Comparison of ENCODE assay signal across 8 cellular contexts in genomic region chr13:33057019-33057785, GRCh38. TPM values are rescaled to one million over a fixed set of nuclear protein-coding genes. Genes with fewer than 3 reads are reported as not detected.
DNase-seq lines count a peak whose midpoint lies in the region; ATAC-seq and TF ChIP-seq lines count a peak whose summit lies in the region.

No MANE protein-coding gene starts in this region.

- TF ChIP-seq POLR2A in sigmoid colon (IDR thresholded peaks at IDR 0.05): no peak

- H3K9me3 ChIP-seq in mesodermal cell (ENCODE audit: control insufficient read depth, low read length) (no peaks in the 10 kb centered on the region), sigmoid colon (no peaks in the 10 kb centered on the region)

- ATAC-seq in HG03097 (IDR thresholded peaks at IDR 0.05; ENCODE audit: low FRiP score, unreplicated experiment) (no peak), GM21825 (IDR thresholded peaks at IDR 0.05; ENCODE audit: unreplicated experiment) (no peak)

- H3K36me3 Mint-ChIP-seq in MCF 10A (ENCODE audit: insufficient read depth, unreplicated experiment): no peaks in the 10 kb centered on the region

- TF ChIP-seq CTCF in MCF 10A (IDR thresholded peaks at IDR 0.05; ENCODE audit: unreplicated experiment) (peak; percentile 22), sigmoid colon (IDR thresholded peaks at IDR 0.05) (peak in 1 of 4 experiments; percentile 25)

- POLR2A ChIA-PET in MCF 10A (lab: Yijun Ruan, JAX): interaction anchor here (0.6 to 0.7 kb wide), 2 partner anchors 155 to 440 kb away, joined by 3 read pairs; no protein-coding TSS in a partner anchor

- no peaks in the 10 kb centered on the region for H3K27me3 ChIP-seq in sigmoid colon

- H3K4me3 Mint-ChIP-seq in MCF 10A (ENCODE audit: unreplicated experiment): no peak overlapping the region

- H3K4me1 ChIP-seq in mesodermal cell (ENCODE audit: control insufficient read depth, insufficient read depth, low read length, poor library complexity, severe bottlenecking): no peaks in the 10 kb centered on the region
- peaks cover 0 to 33% (median 20%) of the 10 kb centered on the region in 4 donors for H3K4me1 ChIP-seq in sigmoid colon

- no peaks in the 10 kb centered on the region for H3K27me3 Mint-ChIP-seq in MCF 10A (ENCODE audit: insufficient read depth, unreplicated experiment)

- CTCF ChIA-PET in MCF 10A (lab: Yijun Ruan, JAX): interaction anchor here (0.6 to 0.8 kb wide), 4 partner anchors 13 to 159 kb away, joined by 3 to 7 read pairs (median 4); no protein-coding TSS in a partner anchor

- H3K27ac ChIP-seq in mesodermal cell (ENCODE audit: low read depth, low read length, severe bottlenecking) (peak overlapping the region; percentile 30), sigmoid colon (peak overlapping the region in 2 of 4 donors; percentile 20 to 24)

- intact Hi-C loops in MCF 10A (cut with micrococcal nuclease): no loop called here
- intact Hi-C loops in sigmoid colon (cut with DNase I): no loop called here

- peak; percentile 29 for DNase-seq in EH (ENCODE audit: low read depth)
- peak; percentile 62 for DNase-seq in HT-29 (ENCODE audit: low spot score)
- DNase-seq in MCF 10A (ENCODE audit: unreplicated experiment): peak; percentile 22
- DNase-seq in sigmoid colon: no peak
- DNase-seq in COLO829 (ENCODE audit: low spot score): no peak

- H3K9me3 Mint-ChIP-seq in MCF 10A (ENCODE audit: unreplicated experiment): no peaks in the 10 kb centered on the region

- BruUV-seq in MCF 10A (replicated peaks; lab: Mats Ljungman, UMichigan): no TSS peak

- no peaks in the 10 kb centered on the region for H3K36me3 ChIP-seq in mesodermal cell (ENCODE audit: control insufficient read depth, insufficient read depth, low read length)
- H3K36me3 ChIP-seq in sigmoid colon: no peaks in the 10 kb centered on the region

- no peak for TF ChIP-seq EP300 in sigmoid colon (IDR thresholded peaks at IDR 0.05)

- H3K4me3 ChIP-seq in mesodermal cell (ENCODE audit: extremely low read depth, insufficient read depth, low read length, poor library complexity, severe bottlenecking) (no peak overlapping the region), sigmoid colon (no peak overlapping the region)

- WGBS in mesodermal cell (ENCODE audit: insufficient coverage in 2 of 2), 2 experiments: 76 to 84% methylated on average over 4 to 5 of the region's 9 CpGs
- 70 to 78% methylated on average over 9 of the region's 9 CpGs for WGBS in sigmoid colon, 2 donors

- H3K4me1 Mint-ChIP-seq in MCF 10A (ENCODE audit: insufficient read depth, unreplicated experiment): no peaks in the 10 kb centered on the region

- H3K27ac Mint-ChIP-seq in MCF 10A (ENCODE audit: low read depth, unreplicated experiment): no peak overlapping the region

RNA-seq across cellular contexts. Expression of gene KL, which starts 41.0 kb away (rescaled TPM):
- total RNA-seq in HT-29 (2014; rRNA removed; shearing (Covaris generic)): not detected in 2 replicates
- total RNA-seq in MCF 10A (2022) (not detected in 2 replicates), sigmoid colon (1 to 10 TPM; 3.8 to 6.4 (median 5.7) TPM)
- polyA plus RNA-seq in mesodermal cell (2013, experiment 1 of 2): 1.00 TPM
- polyA plus RNA-seq in mesodermal cell (2013, experiment 2 of 2): 0.71 TPM
- 1 to 10 TPM in 1 of 3 donors, under 1 TPM in 2; 0.23 to 1.2 (median 0.67) TPM for polyA plus RNA-seq in sigmoid colon

Comparison
In these comparisons a context has a peak if more than half of its experiments do, and no peak if none do; other contexts are left out.
1. DNase-seq: peak in EH (single experiment), HT-29 (single experiment) and MCF 10A (single experiment); none in sigmoid colon (single experiment) and COLO829 (single experiment).